Comparison of ENCODE assay signal across 8 cellular contexts in genomic region chr12:51238510-51239334, GRCh38. TPM values are rescaled to one million over a fixed set of nuclear protein-coding genes. Genes with fewer than 3 reads are reported as not detected.
A peak's percentile ranks its signal among the peaks of the same experiment; 100 is the strongest.
DNase-seq lines count a peak whose midpoint lies in the region; ATAC-seq and TF ChIP-seq lines count a peak whose summit lies in the region.

Gene DAZAP2 (plus strand): TSS chr12:51238826. CDS start chr12:51238908, 82 bp downstream.

- intact Hi-C loops in activated CD4-positive, alpha-beta T cell treated with anti-CD3 and anti-CD28 coated beads, Interleukin-2, amount 10 ng/mL, durations not matched to agents 24 days and 14 days (cut with micrococcal nuclease): loop anchor here (1.0 to 5.0 kb wide), 7 partner anchors 20 to 476 kb away; partner anchors contain the start of genes ATF1, CSRNP2, LETMD1 and POU6F1

- peaks cover 38% of the 10 kb centered on the region for H3K4me1 Mint-ChIP-seq in activated CD4-positive, alpha-beta T cell treated with anti-CD3 and anti-CD28 coated beads, Interleukin-2, amount 10 ng/mL, durations not matched to agents 24 days and 14 days

- DNase-seq in C1 segment of cervical spinal cord (lab: John Stamatoyannopoulos, UW) (peak; percentile 43 to 96 (median 86)), NCI-H526 (lab: John Stamatoyannopoulos, UW) (peak; percentile 90 to 98), coronary artery (ENCODE audit: low spot score) (peak; percentile 96), left lobe of liver (ENCODE audit: low spot score) (peak; percentile 98)
- DNase-seq in activated CD4-positive, alpha-beta T cell treated with anti-CD3 and anti-CD28 coated beads, Interleukin-2, amount 10 ng/mL, durations not matched to agents 24 days and 14 days: peak; percentile 97
- DNase-seq in stimulated activated CD4-positive, alpha-beta T cell treated with anti-CD3 and anti-CD28 coated beads, Interleukin-2, amount 100 ng/mL, for 4 hours (ENCODE audit: low read depth): peak; percentile 89

- no peak for TF ChIP-seq CTCF in coronary artery (IDR thresholded peaks at IDR 0.05)

- peaks cover 1% of the 10 kb centered on the region for H3K27me3 Mint-ChIP-seq in activated CD4-positive, alpha-beta T cell treated with anti-CD3 and anti-CD28 coated beads, Interleukin-2, amount 10 ng/mL, durations not matched to agents 24 days and 14 days

- no peaks in the 10 kb centered on the region for H3K9me3 Mint-ChIP-seq in activated CD4-positive, alpha-beta T cell treated with anti-CD3 and anti-CD28 coated beads, Interleukin-2, amount 10 ng/mL, durations not matched to agents 24 days and 14 days

- peaks cover 34% of the 10 kb centered on the region for H3K36me3 Mint-ChIP-seq in activated CD4-positive, alpha-beta T cell treated with anti-CD3 and anti-CD28 coated beads, Interleukin-2, amount 10 ng/mL, durations not matched to agents 24 days and 14 days (ENCODE audit: low read depth)

- peak within 1 kb of the TSS; percentile 99 to 100 for H3K27ac ChIP-seq in coronary artery

- H3K4me3 ChIP-seq in coronary artery: peak within 1 kb of the TSS; percentile 86

- peak within 1 kb of the TSS; percentile 93 for H3K4me3 Mint-ChIP-seq in activated CD4-positive, alpha-beta T cell treated with anti-CD3 and anti-CD28 coated beads, Interleukin-2, amount 10 ng/mL, durations not matched to agents 24 days and 14 days

- ATAC-seq in GM19324 (IDR thresholded peaks at IDR 0.05; ENCODE audit: low FRiP score, unreplicated experiment) (peak; percentile 92), HG03469 (IDR thresholded peaks at IDR 0.05; ENCODE audit: unreplicated experiment) (peak; percentile 67), left lobe of liver (peak; percentile 96)

- peak within 1 kb of the TSS; percentile 100 for H3K27ac Mint-ChIP-seq in activated CD4-positive, alpha-beta T cell treated with anti-CD3 and anti-CD28 coated beads, Interleukin-2, amount 10 ng/mL, durations not matched to agents 24 days and 14 days

RNA-seq across cellular contexts. Expression of gene DAZAP2, which starts in this region (rescaled TPM):
- 135 and 146 TPM in 2 replicates for total RNA-seq in activated CD4-positive, alpha-beta T cell treated with anti-CD3 and anti-CD28 coated beads, Interleukin-2, amount 10 ng/mL, durations not matched to agents 24 days and 14 days
- 74.5 TPM for total RNA-seq in left lobe of liver

Comparison
In these comparisons a context has a peak if more than half of its experiments do, and no peak if none do; other contexts are left out.
1. Peak in every context shown above with its lines: DNase-seq, ATAC-seq, H3K4me3 ChIP-seq and H3K27ac ChIP-seq.